In the genomic region with DNA sequence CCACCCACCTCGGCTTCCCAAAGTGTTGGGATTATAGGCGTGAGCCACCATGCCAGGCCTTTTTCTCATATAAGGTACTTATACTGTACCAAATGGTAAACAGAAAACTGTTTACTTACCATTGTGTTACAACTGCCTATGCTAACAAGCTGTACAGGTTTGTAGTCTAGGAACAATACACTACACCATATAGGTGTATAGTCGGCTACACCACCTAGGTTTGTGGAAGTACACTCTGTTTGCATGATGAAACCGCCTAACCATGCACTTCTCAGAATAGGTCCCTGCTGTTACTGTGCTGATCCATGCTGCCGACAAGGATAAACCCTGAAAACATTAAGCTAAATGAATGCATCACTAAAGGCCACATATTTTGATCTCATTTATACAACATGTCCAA, we compare ENCODE assay signal across 1 cellular context.
TF ChIP-seq lines count a peak whose summit lies in the region.

No MANE protein-coding gene starts in this region.

TF ChIP-seq in HepG2, 621 proteins besides CTCF, POLR2A, EP300 and RAD21:
- TF ChIP-seq ZMYM3 (CRISPR knock-in tag; IDR thresholded peaks at IDR 0.05) (no peak), POLR2AphosphoS5 (IDR thresholded peaks at IDR 0.05; ENCODE audit: low read depth, low read length) (peak; percentile 30; the same call in 1 of the 2 replicates), TBX3 (IDR thresholded peaks at IDR 0.05; ENCODE audit: borderline replicate concordance) (0 out of 2 replicates have a peak, but pooled peaks have one; percentile 19)
TF ChIP-seq in HepG2: peak in this region for 2.
